In the genomic region with DNA sequence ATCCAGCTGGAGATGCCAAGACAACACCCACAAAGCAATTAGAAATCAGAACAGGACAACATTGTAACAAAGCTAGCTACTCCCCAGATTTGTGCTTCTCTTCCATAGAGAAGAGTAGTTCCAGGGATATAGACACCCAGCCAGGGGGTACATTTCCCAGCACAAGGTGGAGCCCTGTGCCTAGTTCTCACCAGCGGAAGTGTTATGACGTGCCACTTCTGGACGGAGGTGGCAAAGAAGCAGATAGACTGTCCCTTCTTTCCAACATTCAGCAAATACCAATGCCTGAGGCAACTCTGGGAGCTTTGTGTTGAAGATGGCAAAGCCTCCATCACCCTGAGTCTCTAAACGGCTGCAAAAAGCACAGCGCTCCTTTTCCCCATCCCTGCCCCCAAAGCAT, we compare ENCODE assay signal across 9 cellular contexts. TPM values are rescaled to one million over a fixed set of nuclear protein-coding genes. Genes with fewer than 3 reads are reported as not detected.
DNase-seq lines count a peak whose midpoint lies in the region; ATAC-seq, FAIRE-seq and TF ChIP-seq lines count a peak whose summit lies in the region.
"Had no signal": no experiment of that assay in that cellular context is flagged by ENCODE, and none has a peak within 500 bp of the region (broad histone marks: within the 10 kb centered on the region; RNA-seq: fewer than 3 reads in every experiment).

No MANE protein-coding gene starts in this region.

- H2AFZ ChIP-seq in endothelial cell of umbilical vein (ENCODE audit: low read depth, low read length) = peak overlapping the region; percentile 36

- DNase-seq in DMS53 (lab: John Stamatoyannopoulos, UW) (peak; percentile 80), NCI-H748 treated with DMSO at 0.1 percent for 48 hours (lab: John Stamatoyannopoulos, UW) (peak; percentile 50), endothelial cell of umbilical vein (ENCODE audit: low read depth, low spot score) (peak; percentile 41)
- DNase-seq in activated T-cell treated with anti-CD3 and anti-CD28 coated beads, Interleukin-2, amount 50 U/mL, for 1 hour = no peak
- DNase-seq in activated T-cell treated with anti-CD3 and anti-CD28 coated beads, Interleukin-2, amount 50 U/mL, for 48 hours = no peak
- DNase-seq in stimulated activated naive CD4-positive, alpha-beta T cell treated with Interleukin-2 at 50 U/mL for 16 hours (lab: John Stamatoyannopoulos, UW) = no peak

- intact Hi-C loops in endothelial cell of umbilical vein (cut with micrococcal nuclease) = loop anchor here (2.0 kb wide), 1 partner anchor 319 kb away; no protein-coding TSS in a partner anchor

- H3K4me3 ChIP-seq in endothelial cell of umbilical vein (replicated peaks in 1 of 3; ENCODE audit: insufficient read depth in 1 of 3, low read depth in 1 of 3, low read length in 3 of 3) (no peak overlapping the region), neutrophil (ENCODE audit: low read depth in 1 of 2, low read length in 1 of 2) (no peak overlapping the region)

- no peaks in the 10 kb centered on the region for H4K20me1 ChIP-seq in endothelial cell of umbilical vein (replicated peaks; ENCODE audit: control insufficient read depth, extremely low read depth, insufficient read depth, low read length)

- H3K27me3 ChIP-seq in endothelial cell of umbilical vein (ENCODE audit: control insufficient read depth in 2 of 2, insufficient read depth in 2 of 2, low read length in 2 of 2) (no peaks in the 10 kb centered on the region), neutrophil (no peaks in the 10 kb centered on the region)

- no peak for TF ChIP-seq POLR2A in endothelial cell of umbilical vein (IDR thresholded peaks at IDR 0.05; ENCODE audit: low read depth, low read length)

- H3K36me3 ChIP-seq in endothelial cell of umbilical vein (ENCODE audit: control insufficient read depth in 2 of 2, extremely low read depth in 1 of 2, insufficient read depth in 2 of 2, low read length in 2 of 2) (no peaks in the 10 kb centered on the region), neutrophil (no peaks in the 10 kb centered on the region)

- dilution Hi-C loops in endothelial cell of umbilical vein (cut with MboI; ENCODE audit: extremely low pct_ligation_motif_present, low sequenced_read_pairs) = no loop called here

- no peak overlapping the region for H3K9ac ChIP-seq in endothelial cell of umbilical vein (replicated peaks; ENCODE audit: extremely low read depth, insufficient read depth, low read length)

- CTCF ChIA-PET in endothelial cell of umbilical vein (lab: Charles Lee) = interaction anchor here (0.6 to 2.2 kb wide), 7 partner anchors 11 to 218 kb away, joined by 3 to 10 read pairs (median 6); a partner anchor contains a TSS

- BruUV-seq in endothelial cell of umbilical vein (replicated peaks; lab: Mats Ljungman, UMichigan) = no TSS peak

- H3K79me2 ChIP-seq in endothelial cell of umbilical vein (ENCODE audit: control insufficient read depth, insufficient read depth, low read length) = no peaks in the 10 kb centered on the region

- peak; percentile 52 for FAIRE-seq in endothelial cell of umbilical vein (lab: Jason Lieb, UNC)

- H3K9me1 ChIP-seq in endothelial cell of umbilical vein (replicated peaks; ENCODE audit: control insufficient read depth, extremely low read depth, insufficient read depth, low read length) = no peaks in the 10 kb centered on the region

- no peaks in the 10 kb centered on the region for H3K9me3 ChIP-seq in endothelial cell of umbilical vein (replicated peaks; ENCODE audit: control insufficient read depth, insufficient read depth, low read length)
- H3K9me3 ChIP-seq in neutrophil = no peaks in the 10 kb centered on the region

- POLR2A ChIA-PET in endothelial cell of umbilical vein (lab: Charles Lee) = no interaction called here

- H3K27ac ChIP-seq in endothelial cell of umbilical vein (ENCODE audit: insufficient read depth, low read depth, low read length) (no peak overlapping the region), neutrophil (peak overlapping the region; percentile 1)

- no peak for ATAC-seq in HG02840 (IDR thresholded peaks at IDR 0.05; ENCODE audit: low FRiP score, unreplicated experiment)
- ATAC-seq: stimulated activated memory B cell treated with anti-CD40 and anti-IgM and Interleukin-4, amounts not matched to agents 10 μg/mL and 1 μg/mL and 100 μg/mL, for 72 hours had no signal

- H3K4me1 ChIP-seq in endothelial cell of umbilical vein (ENCODE audit: control insufficient read depth, extremely low read depth, insufficient read depth, low read length) (peaks cover 11% of the 10 kb centered on the region), neutrophil (ENCODE audit: control insufficient read depth in 1 of 2, insufficient read depth in 1 of 2, low read depth in 1 of 2, low read length in 1 of 2) (peaks cover 37 to 39% of the 10 kb centered on the region in 2 experiments)

- TF ChIP-seq CTCF in endothelial cell of umbilical vein (IDR thresholded peaks at IDR 0.05; ENCODE audit: extremely low read depth in 1 of 2, insufficient read depth in 1 of 2, low read depth in 1 of 2, low read length in 2 of 2) = peak; percentile 19 to 24
- TF ChIP-seq CTCF in neutrophil (IDR thresholded peaks at IDR 0.05) = peak; percentile 37

- no peak overlapping the region for H3K4me2 ChIP-seq in endothelial cell of umbilical vein (ENCODE audit: insufficient read depth, low read length)

TF ChIP-seq in endothelial cell of umbilical vein, 7 proteins besides CTCF, POLR2A, EP300 and RAD21:
- no peak for TF ChIP-seq JUN (IDR thresholded peaks at IDR 0.05; ENCODE audit: borderline replicate concordance, insufficient read depth, insufficient read length, low read depth)
- TF ChIP-seq, protein P1, sequence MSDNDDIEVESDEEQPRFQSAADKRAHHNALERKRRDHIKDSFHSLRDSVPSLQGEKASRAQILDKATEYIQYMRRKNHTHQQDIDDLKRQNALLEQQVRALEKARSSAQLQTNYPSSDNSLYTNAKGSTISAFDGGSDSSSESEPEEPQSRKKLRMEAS (IDR thresholded peaks at IDR 0.05; ENCODE audit: insufficient read depth, insufficient read length) = no peak
- no peak for TF ChIP-seq EZH2 (IDR thresholded peaks at IDR 0.05; ENCODE audit: borderline replicate concordance, low read depth, low read length, severe bottlenecking)
- no peak for TF ChIP-seq FOS (IDR thresholded peaks at IDR 0.05; ENCODE audit: borderline replicate concordance, insufficient read depth, low read length)
- no peak for TF ChIP-seq MYC (IDR thresholded peaks at IDR 0.05; ENCODE audit: low read depth, low read length)
- TF ChIP-seq GATA2 (IDR thresholded peaks at IDR 0.05; ENCODE audit: insufficient read depth, insufficient read length, low read depth, low read length) = no peak
- no peak for TF ChIP-seq POLR2AphosphoS5 (IDR thresholded peaks at IDR 0.05; ENCODE audit: insufficient read depth, low read depth, low read length)

RNA-seq across cellular contexts. Expression of a gene that starts 23.4 kb away (rescaled TPM):
- total RNA-seq in endothelial cell of umbilical vein = 2.4 and 5.8 TPM in 2 replicates
- 2.0 and 2.3 TPM in 2 replicates for polyA plus RNA-seq in endothelial cell of umbilical vein
- 1.3 and 1.6 TPM in 2 replicates for polyA plus RNA-seq in endothelial cell of umbilical vein (2011; cell fraction: cytosol; rRNA removed)
- 13.0 and 15.6 TPM in 2 replicates for polyA plus RNA-seq in endothelial cell of umbilical vein (2011; cell fraction: nucleus; rRNA removed)
- 1.6 and 2.5 TPM in 2 replicates for polyA plus RNA-seq in endothelial cell of umbilical vein (2012)
- polyA minus RNA-seq in endothelial cell of umbilical vein = 8.7 and 10.4 TPM in 2 replicates
- polyA minus RNA-seq in endothelial cell of umbilical vein (2011; cell fraction: cytosol; rRNA and poly(A)+ RNA removed) = not detected
- polyA minus RNA-seq in endothelial cell of umbilical vein (2011; cell fraction: nucleus; rRNA and poly(A)+ RNA removed) = 7.7 and 10.3 TPM in 2 replicates

Comparison
In these comparisons a context has a peak if more than half of its experiments do, and no peak if none do; other contexts are left out.
1. DNase-seq: peak in DMS53 (single experiment), NCI-H748 treated with DMSO at 0.1 percent for 48 hours (single experiment) and endothelial cell of umbilical vein (single experiment); none in activated T-cell treated with anti-CD3 and anti-CD28 coated beads, Interleukin-2, amount 50 U/mL, for 1 hour (single experiment), activated T-cell treated with anti-CD3 and anti-CD28 coated beads, Interleukin-2, amount 50 U/mL, for 48 hours (0 of 2) and stimulated activated naive CD4-positive, alpha-beta T cell treated with Interleukin-2 at 50 U/mL for 16 hours (single experiment).